19 cellular contexts compared by ENCODE assay signal in genomic region chr16:28117168-28117565, GRCh38. TPM values are rescaled to one million over a fixed set of nuclear protein-coding genes. Genes with fewer than 3 reads are reported as not detected.
DNase-seq lines count a peak whose midpoint lies in the region; ATAC-seq and TF ChIP-seq lines count a peak whose summit lies in the region.
"Had no signal": no experiment of that assay in that cellular context is flagged by ENCODE, and none has a peak within 500 bp of the region (broad histone marks: within the 10 kb centered on the region; RNA-seq: fewer than 3 reads in every experiment).

No MANE protein-coding gene starts in this region.

- ATAC-seq in CD4-positive, alpha-beta T cell (ENCODE audit: poor library complexity): no peak
- no peak for ATAC-seq in left cardiac atrium
- ATAC-seq: GM23338 had no signal

- peak overlapping the region in 1 of 2 donors; percentile 30 for H3K9ac ChIP-seq in colonic mucosa (ENCODE audit: low read depth in 2 of 2, low read length in 2 of 2)
- H3K9ac ChIP-seq in mucosa of rectum (ENCODE audit: low read depth in 1 of 2, low read length in 2 of 2): peak overlapping the region in 1 of 2 donors; percentile 42
- H3K9ac ChIP-seq in neural progenitor cell: no peak overlapping the region

- peaks cover 7% of the 10 kb centered on the region for H3K4me1 Mint-ChIP-seq in CD4-positive, alpha-beta T cell (ENCODE audit: low read depth)
- H3K4me1 Mint-ChIP-seq in neural progenitor cell: no peaks in the 10 kb centered on the region
- H3K4me1 Mint-ChIP-seq: GM23338 had no signal

- H3K79me2 ChIP-seq in neural progenitor cell (ENCODE audit: low read depth): no peaks in the 10 kb centered on the region

- CTCF ChIA-PET in CD4-positive, alpha-beta T cell (lab: Charles Lee): no interaction called here

- no peak overlapping the region for H3K4me2 ChIP-seq in neural progenitor cell
- H3K4me2 ChIP-seq: GM23338 had no signal

- H3K27me3 Mint-ChIP-seq in CD4-positive, alpha-beta T cell: no peaks in the 10 kb centered on the region
- no peaks in the 10 kb centered on the region for H3K27me3 Mint-ChIP-seq in neural progenitor cell (ENCODE audit: insufficient read depth, low read depth)
- H3K27me3 Mint-ChIP-seq: CD4-positive, CD25-positive, alpha-beta regulatory T cell had no signal

- no peaks in the 10 kb centered on the region for H3K9me3 ChIP-seq in CD4-positive, alpha-beta T cell (ENCODE audit: control insufficient read depth, low read length)
- H3K9me3 ChIP-seq in colonic mucosa: no peaks in the 10 kb centered on the region
- no peaks in the 10 kb centered on the region for H3K9me3 ChIP-seq in mucosa of rectum (ENCODE audit: control insufficient read depth in 2 of 2, low read length in 2 of 2)
- H3K9me3 ChIP-seq in neutrophil: peaks cover 4% of the 10 kb centered on the region
- no peaks in the 10 kb centered on the region for H3K9me3 ChIP-seq in neural progenitor cell (ENCODE audit: low read depth)
- H3K9me3 ChIP-seq: BE2C had no signal

- no peak for TF ChIP-seq CTCF in CD4-positive, alpha-beta T cell (IDR thresholded peaks at IDR 0.05)
- TF ChIP-seq CTCF in colonic mucosa (IDR thresholded peaks at IDR 0.05) (no peak), neutrophil (IDR thresholded peaks at IDR 0.05) (no peak), neural progenitor cell (IDR thresholded peaks at IDR 0.05) (no peak)

- H3K27me3 ChIP-seq in CD4-positive, alpha-beta T cell (ENCODE audit: control insufficient read depth, insufficient read depth, low read length): no peaks in the 10 kb centered on the region
- H3K27me3 ChIP-seq in colonic mucosa (no peaks in the 10 kb centered on the region), mucosa of rectum (ENCODE audit: control insufficient read depth in 2 of 2, insufficient read depth in 2 of 2, low read length in 2 of 2) (no peaks in the 10 kb centered on the region), neutrophil (no peaks in the 10 kb centered on the region), neural progenitor cell (no peaks in the 10 kb centered on the region)
- H3K27me3 ChIP-seq: BE2C had no signal

- no peak overlapping the region for H3K27ac ChIP-seq in CD4-positive, alpha-beta T cell (ENCODE audit: low read depth, low read length)
- H3K27ac ChIP-seq in colonic mucosa: peak overlapping the region; percentile 37
- peak overlapping the region; percentile 68 to 70 for H3K27ac ChIP-seq in mucosa of rectum (ENCODE audit: low read depth in 2 of 2, low read length in 2 of 2)
- H3K27ac ChIP-seq in neutrophil: peak overlapping the region; percentile 6
- no peak overlapping the region for H3K27ac ChIP-seq in neural progenitor cell

- no peak overlapping the region for H3K4me3 Mint-ChIP-seq in CD4-positive, alpha-beta T cell
- no peak overlapping the region for H3K4me3 Mint-ChIP-seq in neural progenitor cell
- H3K4me3 Mint-ChIP-seq: CD4-positive, CD25-positive, alpha-beta regulatory T cell; GM23338 had no signal

- H3F3A ChIP-seq in neural progenitor cell (ENCODE audit: low read depth): no peaks in the 10 kb centered on the region

- H3K4me3 ChIP-seq in colonic mucosa (no peak overlapping the region), mucosa of rectum (ENCODE audit: low read length in 2 of 2) (peak overlapping the region; percentile 3 to 17), neutrophil (ENCODE audit: low read depth in 1 of 2, low read length in 1 of 2) (no peak overlapping the region), neural progenitor cell (no peak overlapping the region)
- H3K4me3 ChIP-seq: GM23338 had no signal

- H3K9me3 Mint-ChIP-seq in CD4-positive, alpha-beta T cell: no peaks in the 10 kb centered on the region
- no peaks in the 10 kb centered on the region for H3K9me3 Mint-ChIP-seq in neural progenitor cell
- H3K9me3 Mint-ChIP-seq: CD4-positive, CD25-positive, alpha-beta regulatory T cell; GM23338 had no signal

- intact Hi-C loops in CD4-positive, alpha-beta T cell (cut with DNase I, micrococcal nuclease): no loop called here
- intact Hi-C loops in colonic mucosa (cut with DNase I) (no loop called here), left cardiac atrium (cut with DNase I) (no loop called here)

- H3K4me1 ChIP-seq in colonic mucosa: no peaks in the 10 kb centered on the region
- H3K4me1 ChIP-seq in mucosa of rectum (ENCODE audit: control insufficient read depth in 2 of 2, insufficient read depth in 2 of 2, low read length in 2 of 2): peaks cover 7 to 15% of the 10 kb centered on the region in 2 donors
- H3K4me1 ChIP-seq in neutrophil (ENCODE audit: control insufficient read depth in 1 of 2, insufficient read depth in 1 of 2, low read depth in 1 of 2, low read length in 1 of 2): no peaks in the 10 kb centered on the region
- H3K4me1 ChIP-seq in neural progenitor cell: no peaks in the 10 kb centered on the region
- H3K4me1 ChIP-seq: BE2C had no signal

- H3K36me3 Mint-ChIP-seq in CD4-positive, alpha-beta T cell (ENCODE audit: low read depth): peaks cover 97% of the 10 kb centered on the region
- peaks cover 18% of the 10 kb centered on the region for H3K36me3 Mint-ChIP-seq in neural progenitor cell

- H4K20me1 ChIP-seq in neural progenitor cell (ENCODE audit: low read depth): no peaks in the 10 kb centered on the region

- no peak for DNase-seq in CD4-positive, alpha-beta T cell
- DNase-seq in colonic mucosa: no peak
- no peak for DNase-seq in left cardiac atrium
- no peak for DNase-seq in SW 1271 (lab: John Stamatoyannopoulos, UW)
- no peak for DNase-seq in cerebellar nuclear complex (lab: John Stamatoyannopoulos, UW)
- no peak for DNase-seq in neural progenitor cell (ENCODE audit: low spot score)
- DNase-seq: ACHN; BE2C; C1 segment of cervical spinal cord; CD4-positive, CD25-positive, alpha-beta regulatory T cell; DMS153; DMS79; GDM1; HCEC 1CT had no signal

- H2AFZ ChIP-seq in neural progenitor cell (replicated peaks): no peak overlapping the region
- H2AFZ ChIP-seq: GM23338 had no signal

- H3K36me3 ChIP-seq in colonic mucosa (peaks cover 5% of the 10 kb centered on the region), mucosa of rectum (ENCODE audit: control insufficient read depth in 2 of 2, insufficient read depth in 2 of 2, low read length in 2 of 2) (peaks cover 42 to 46% of the 10 kb centered on the region in 2 donors), neutrophil (peaks cover 100% of the 10 kb centered on the region), neural progenitor cell (peaks cover 5% of the 10 kb centered on the region)

- peak overlapping the region; percentile 5 for H3K27ac Mint-ChIP-seq in CD4-positive, alpha-beta T cell
- H3K27ac Mint-ChIP-seq in neural progenitor cell: no peak overlapping the region
- H3K27ac Mint-ChIP-seq: GM23338 had no signal

- POLR2A ChIA-PET in CD4-positive, alpha-beta T cell (lab: Charles Lee): no interaction called here

RNA-seq across cellular contexts. Expression of gene GSG1L, which starts 53.7 kb away (rescaled TPM):
- total RNA-seq in CD4-positive, alpha-beta T cell: not detected
- total RNA-seq in colonic mucosa (under 1 TPM; 0.13 to 0.15 TPM), left cardiac atrium (10 to 100 TPM; 10.5 to 63.9 TPM), neural progenitor cell (ENCODE audit: low replicate concordance) (not detected in 2 replicates)
- total RNA-seq: CD4-positive, CD25-positive, alpha-beta regulatory T cell; Daoy; HT-29 had no signal

Comparison
In these comparisons a context has a peak if more than half of its experiments do, and no peak if none do; other contexts are left out.
1. H3K27ac ChIP-seq: peak in colonic mucosa (single experiment), mucosa of rectum (2 of 2) and neutrophil (single experiment); none in CD4-positive, alpha-beta T cell (single experiment) and neural progenitor cell (single experiment).
2. H3K4me3 ChIP-seq: peak in mucosa of rectum (2 of 2); none in colonic mucosa (single experiment), neutrophil (0 of 2) and neural progenitor cell (single experiment).
3. RNA of gene GSG1L, which starts 53.7 kb away (total RNA-seq): 10.5 to 63.9 TPM in left cardiac atrium; 0.13 to 0.15 TPM in colonic mucosa, not detected in CD4-positive, alpha-beta T cell and not detected in neural progenitor cell; every median in the first group is over 4 times any median in the second.